8 cellular contexts compared by ENCODE assay signal in genomic region chr3:11413071-11413470, GRCh38.
"Had no signal": no experiment of that assay in that cellular context is flagged by ENCODE, and none has a peak within 500 bp of the region (broad histone marks: within the 10 kb centered on the region; RNA-seq: fewer than 3 reads in every experiment).

No MANE protein-coding gene starts in this region.

- H3K36me3 ChIP-seq: HAP-1 had no signal

- H3K4me3 ChIP-seq: GM23248, HAP-1 had no signal

- H3K27me3 Mint-ChIP-seq: IgD-negative memory B cell had no signal

- DNase-seq: GM23248, GOT3, H7, HFFc6, KBM-7 had no signal

- H3K9ac ChIP-seq: GM23248 had no signal

- H2AFZ ChIP-seq: GM23248 had no signal

- H3K4me3 Mint-ChIP-seq: HFFc6 had no signal

- H3K4me1 ChIP-seq: HAP-1 had no signal

- H3K27ac Mint-ChIP-seq: HFFc6 had no signal

- H3K27ac ChIP-seq: GM23248, HL-60 had no signal
